1 cellular context compared by ENCODE assay signal in the genomic region with DNA sequence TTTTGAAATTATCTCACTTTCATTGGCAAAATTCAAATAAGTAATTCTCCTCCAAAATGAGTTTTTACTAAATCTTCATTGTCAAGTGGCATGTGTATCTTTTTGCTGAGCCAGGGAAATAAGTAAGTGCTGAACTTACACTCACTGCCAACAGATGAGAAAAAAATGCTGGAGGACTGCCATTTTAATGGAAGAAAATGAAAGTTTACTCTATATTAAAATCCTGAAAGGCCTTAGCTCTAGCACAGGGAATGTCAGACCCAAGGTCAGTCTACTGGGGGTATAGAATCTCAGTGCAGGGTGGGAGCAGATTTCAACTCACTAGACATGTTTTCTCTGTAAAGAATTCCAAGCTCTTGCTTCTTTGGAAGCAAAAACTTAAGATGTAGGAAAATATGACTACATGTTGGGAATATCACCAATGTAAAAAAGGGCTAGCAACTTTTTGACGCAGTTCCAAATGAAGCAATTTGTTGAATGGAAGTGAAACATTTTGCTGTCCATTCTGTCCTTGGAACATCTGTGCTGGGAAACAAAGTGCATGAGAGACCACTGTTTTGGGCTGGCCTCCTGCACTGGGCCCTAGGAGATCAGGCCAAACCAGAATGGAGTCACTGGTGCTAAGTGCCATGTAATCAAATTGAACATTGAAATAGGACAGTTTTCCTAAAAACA.
TF ChIP-seq lines count a peak whose summit lies in the region.

No MANE protein-coding gene starts in this region.

TF ChIP-seq in A549, 52 proteins besides CTCF, POLR2A, EP300 and RAD21 (continued from another document):
- TF ChIP-seq, protein P1, sequence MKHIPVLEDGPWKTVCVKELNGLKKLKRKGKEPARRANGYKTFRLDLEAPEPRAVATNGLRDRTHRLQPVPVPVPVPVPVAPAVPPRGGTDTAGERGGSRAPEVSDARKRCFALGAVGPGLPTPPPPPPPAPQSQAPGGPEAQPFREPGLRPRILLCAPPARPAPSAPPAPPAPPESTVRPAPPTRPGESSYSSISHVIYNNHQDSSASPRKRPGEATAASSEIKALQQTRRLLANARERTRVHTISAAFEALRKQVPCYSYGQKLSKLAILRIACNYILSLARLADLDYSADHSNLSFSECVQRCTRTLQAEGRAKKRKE (CRISPR knock-in tag; IDR thresholded peaks at IDR 0.05; ENCODE audit: low read depth) = no peak
